8 cellular contexts compared by ENCODE assay signal in genomic region chr10:119080521-119081259, GRCh38. TPM values are rescaled to one million over a fixed set of nuclear protein-coding genes. Genes with fewer than 3 reads are reported as not detected.
A peak's percentile ranks its signal among the peaks of the same experiment; 100 is the strongest.
DNase-seq lines count a peak whose midpoint lies in the region; ATAC-seq and TF ChIP-seq lines count a peak whose summit lies in the region.

Gene EIF3A, minus strand, starts transcription at chr10:119080817. Its CDS starts 141 bp downstream, at chr10:119080676.

- peak; percentile 99 for TF ChIP-seq POLR2A in NB4 (IDR thresholded peaks at IDR 0.05; ENCODE audit: extremely low read depth, insufficient read length)

- H3K27me3 ChIP-seq in cardiac muscle cell (no peaks in the 10 kb centered on the region), parathyroid adenoma (ENCODE audit: control insufficient read depth, insufficient read depth, low read length) (no peaks in the 10 kb centered on the region), tibial artery (no peaks in the 10 kb centered on the region)

- H3K27ac ChIP-seq in cardiac muscle cell = peak within 1 kb of the TSS; percentile 98
- peak within 1 kb of the TSS; percentile 95 for H3K27ac ChIP-seq in parathyroid adenoma
- H3K27ac ChIP-seq in tibial artery = peak within 1 kb of the TSS; percentile 97 to 99

- H3K9ac ChIP-seq in parathyroid adenoma = peak within 1 kb of the TSS; percentile 96

- DNase-seq in GM10266 (ENCODE audit: extremely low spot score) (peak; percentile 93), HFFc6 (peak; percentile 80), NB4 (ENCODE audit: low read depth) (peak; percentile 96), SW 1271 (lab: John Stamatoyannopoulos, UW) (peak; percentile 68 to 77), cardiac muscle cell (ENCODE audit: low read depth in 1 of 2, low spot score in 1 of 2) (peak; percentile 94 to 95), tibial artery (peak; percentile 89 to 95)
- DNase-seq in activated naive CD8-positive, alpha-beta T cell treated with anti-CD3 and anti-CD28 coated beads, Interleukin-2, amount 50 U/mL, for 24 hours = peak; percentile 95

- peak; percentile 89 for ATAC-seq in activated naive CD8-positive, alpha-beta T cell treated with anti-CD3 and anti-CD28 coated beads, Interleukin-2, amount 50 U/mL, for 24 hours

- H3K79me2 ChIP-seq in parathyroid adenoma = peaks cover 31% of the 10 kb centered on the region

- no peaks in the 10 kb centered on the region for H3K36me3 ChIP-seq in cardiac muscle cell
- no peaks in the 10 kb centered on the region for H3K36me3 ChIP-seq in parathyroid adenoma (ENCODE audit: control insufficient read depth, insufficient read depth, low read length)
- H3K36me3 ChIP-seq in tibial artery = no peaks in the 10 kb centered on the region

- peak within 1 kb of the TSS; percentile 99 for H3K4me3 ChIP-seq in NB4 (ENCODE audit: low read depth, low read length)
- H3K4me3 ChIP-seq in cardiac muscle cell = peak within 1 kb of the TSS; percentile 85
- H3K4me3 ChIP-seq in parathyroid adenoma (ENCODE audit: low read depth, low read length) = peak within 1 kb of the TSS; percentile 92
- peak within 1 kb of the TSS; percentile 80 to 92 for H3K4me3 ChIP-seq in tibial artery

- intact Hi-C loops in tibial artery (cut with DNase I; ENCODE audit: low total_unique reads) = no loop called here

- H3K4me2 ChIP-seq in parathyroid adenoma (ENCODE audit: low read length) = peak within 1 kb of the TSS; percentile 78

- H3K9me3 Mint-ChIP-seq in HFFc6 = peaks cover 3% of the 10 kb centered on the region; the same call in 1 of the 2 replicates
- H3K9me3 Mint-ChIP-seq in activated naive CD8-positive, alpha-beta T cell treated with anti-CD3 and anti-CD28 coated beads, Interleukin-2, amount 50 U/mL, for 24 hours = no peaks in the 10 kb centered on the region

- peak within 1 kb of the TSS; percentile 99 for H2AFZ ChIP-seq in parathyroid adenoma

- H3K4me1 Mint-ChIP-seq in HFFc6 (ENCODE audit: low read depth) = peaks cover 35% of the 10 kb centered on the region
- peaks cover 39% of the 10 kb centered on the region for H3K4me1 Mint-ChIP-seq in activated naive CD8-positive, alpha-beta T cell treated with anti-CD3 and anti-CD28 coated beads, Interleukin-2, amount 50 U/mL, for 24 hours

- peaks cover 20% of the 10 kb centered on the region for H3K4me1 ChIP-seq in cardiac muscle cell (ENCODE audit: low read depth)
- peaks cover 8% of the 10 kb centered on the region for H3K4me1 ChIP-seq in parathyroid adenoma
- H3K4me1 ChIP-seq in tibial artery = peaks cover 0 to 41% (median 17%) of the 10 kb centered on the region in 4 donors

- TF ChIP-seq CTCF in GM10266 (IDR thresholded peaks at IDR 0.05; ENCODE audit: control insufficient read depth, insufficient read depth, low read depth, missing control alignments) = no peak
- no peak; the same call in 1 of the 2 replicates for TF ChIP-seq CTCF in HFFc6 (IDR thresholded peaks at IDR 0.05)
- no peak for TF ChIP-seq CTCF in NB4 (IDR thresholded peaks at IDR 0.05; ENCODE audit: low read depth, low read length)
- no peak for TF ChIP-seq CTCF in cardiac muscle cell (IDR thresholded peaks at IDR 0.05; ENCODE audit: low read depth, low read length)
- peak; percentile 3 for TF ChIP-seq CTCF in parathyroid adenoma (IDR thresholded peaks at IDR 0.05)
- no peak for TF ChIP-seq CTCF in tibial artery (IDR thresholded peaks at IDR 0.05)

- peaks cover 3% of the 10 kb centered on the region for H3K27me3 Mint-ChIP-seq in HFFc6 (ENCODE audit: insufficient read depth)
- H3K27me3 Mint-ChIP-seq in activated naive CD8-positive, alpha-beta T cell treated with anti-CD3 and anti-CD28 coated beads, Interleukin-2, amount 50 U/mL, for 24 hours = no peaks in the 10 kb centered on the region

- peak within 1 kb of the TSS; percentile 96 for H3K4me3 Mint-ChIP-seq in HFFc6
- peak within 1 kb of the TSS; percentile 97 for H3K4me3 Mint-ChIP-seq in activated naive CD8-positive, alpha-beta T cell treated with anti-CD3 and anti-CD28 coated beads, Interleukin-2, amount 50 U/mL, for 24 hours

- peak within 1 kb of the TSS; percentile 99 for H3K27ac Mint-ChIP-seq in HFFc6
- peak within 1 kb of the TSS; percentile 94 for H3K27ac Mint-ChIP-seq in activated naive CD8-positive, alpha-beta T cell treated with anti-CD3 and anti-CD28 coated beads, Interleukin-2, amount 50 U/mL, for 24 hours

- H3K9me3 ChIP-seq in cardiac muscle cell (ENCODE audit: low read depth) = no peaks in the 10 kb centered on the region
- no peaks in the 10 kb centered on the region for H3K9me3 ChIP-seq in parathyroid adenoma (ENCODE audit: control insufficient read depth, low read length)
- no peaks in the 10 kb centered on the region for H3K9me3 ChIP-seq in tibial artery

- peaks cover 34% of the 10 kb centered on the region for H3K36me3 Mint-ChIP-seq in HFFc6 (ENCODE audit: low read depth)
- H3K36me3 Mint-ChIP-seq in activated naive CD8-positive, alpha-beta T cell treated with anti-CD3 and anti-CD28 coated beads, Interleukin-2, amount 50 U/mL, for 24 hours (ENCODE audit: low read depth) = peaks cover 34% of the 10 kb centered on the region

RNA-seq across cellular contexts. Expression of gene EIF3A, which starts in this region (rescaled TPM):
- 100 to 1,000 TPM; 132 to 149 (median 139) TPM for total RNA-seq in HFFc6 (2021; fragmentation: NEBNext Ultra II Directional; extraction: Animal tissue kit (Norgen Biotek cat#: 25700))
- total RNA-seq in cardiac muscle cell = 64.2 and 140 TPM in 2 replicates
- polyA plus RNA-seq in cardiac muscle cell = 56.7 and 73.9 TPM in 2 replicates

Comparison
In these comparisons a context has a peak if more than half of its experiments do, and no peak if none do; other contexts are left out.
1. Peak in every context shown above with its lines: DNase-seq, ATAC-seq, H3K4me3 ChIP-seq and H3K27ac ChIP-seq.